ENCODE assay signal across 24 cellular contexts in the genomic region with DNA sequence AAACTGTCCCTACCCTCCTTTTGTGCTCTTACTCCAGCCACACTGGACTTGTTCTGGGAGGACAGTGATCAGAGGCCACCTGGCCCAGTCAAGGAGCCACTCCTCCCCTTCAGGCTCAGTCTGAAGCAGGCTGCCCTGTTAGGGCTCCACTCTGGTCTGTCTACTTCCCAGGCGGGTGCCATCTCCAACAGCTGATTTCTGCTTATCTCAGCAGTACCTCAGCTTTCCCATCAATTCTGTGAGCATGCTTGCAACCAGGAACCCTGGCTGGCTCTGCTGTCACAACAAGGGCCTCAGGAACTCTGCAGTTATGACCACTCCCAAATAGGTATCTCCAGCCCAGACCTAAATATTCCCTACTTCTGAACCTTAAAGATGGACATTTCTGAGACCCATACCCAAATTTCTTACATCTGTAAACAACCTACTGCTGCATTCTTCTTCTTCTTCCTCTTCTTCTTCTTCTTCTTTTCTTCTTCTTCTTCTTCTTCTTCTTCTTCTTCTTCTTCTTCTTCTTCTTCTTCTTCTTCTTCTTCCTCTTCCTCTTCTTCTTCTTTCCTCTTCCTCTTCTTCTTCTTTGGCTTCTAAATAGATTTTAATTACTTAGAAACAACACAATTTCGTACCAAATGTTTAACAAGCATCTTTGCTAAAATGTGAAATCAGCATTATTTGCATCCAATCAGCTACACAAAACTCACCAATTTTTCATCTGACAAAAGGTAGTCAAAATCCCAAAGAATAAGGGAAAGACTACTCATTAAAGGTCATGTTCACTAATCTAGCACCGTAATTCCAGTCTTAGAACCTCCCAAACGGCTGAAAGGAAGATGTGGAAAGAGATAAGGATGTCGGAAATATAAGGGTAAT. TPM values are rescaled to one million over a fixed set of nuclear protein-coding genes. Genes with fewer than 3 reads are reported as not detected.
DNase-seq lines count a peak whose midpoint lies in the region; ATAC-seq, FAIRE-seq and TF ChIP-seq lines count a peak whose summit lies in the region.
"Had no signal": no experiment of that assay in that cellular context is flagged by ENCODE, and none has a peak within 500 bp of the region (broad histone marks: within the 10 kb centered on the region; RNA-seq: fewer than 3 reads in every experiment).

No MANE protein-coding gene starts in this region.

- CTCF ChIA-PET in A549 (lab: Yijun Ruan, JAX) = interaction anchor here (1.0 to 3.2 kb wide), 7 partner anchors 8 to 42 kb away, joined by 3 to 26 read pairs (median 8); a partner anchor contains a TSS

- H3K36me3 Mint-ChIP-seq in CD14-positive monocyte (peaks cover 0 to 7% of the 10 kb centered on the region in 2 donors), nephron progenitor cell (ENCODE audit: low read depth) (peaks cover 3% of the 10 kb centered on the region)
- H3K36me3 Mint-ChIP-seq in dendritic cell treated with granulocyte-macrophage colony-stimulating factor and Interleukin-4, amounts not matched to agents 40 ng/mL and 50 ng/mL, for 4 days (ENCODE audit: low read depth) = no peaks in the 10 kb centered on the region
- H3K36me3 Mint-ChIP-seq: CD8-positive, alpha-beta T cell had no signal

- no peak for TF ChIP-seq RAD21 in A549 (conservative IDR thresholded peaks at IDR 0.05 in 1 of 2, IDR thresholded peaks at IDR 0.05 in 1 of 2)

- H3K4me1 ChIP-seq in A549 = no peaks in the 10 kb centered on the region
- H3K4me1 ChIP-seq in breast epithelium = no peaks in the 10 kb centered on the region
- H3K4me1 ChIP-seq in colonic mucosa = peaks cover 11% of the 10 kb centered on the region

- H3K9me3 ChIP-seq in A549 (no peaks in the 10 kb centered on the region), breast epithelium (no peaks in the 10 kb centered on the region), colonic mucosa (no peaks in the 10 kb centered on the region)

- DNase-seq in A549 (ENCODE audit: low read depth in 1 of 2, low spot score in 1 of 2) (no peak), CD14-positive monocyte (ENCODE audit: low spot score) (no peak), nephron progenitor cell (no peak), breast epithelium (ENCODE audit: low spot score in 2 of 2) (no peak), colonic mucosa (no peak), NCI-H1417 (lab: John Stamatoyannopoulos, UW) (no peak)
- DNase-seq: ACHN; Calu3; CD8-positive, alpha-beta T cell; DMS153; GOT3; MV-4-11; NCI-H1417 treated with DMSO at 0.1 percent for 48 hours; NCI-H187; NCI-H446; NCI-H526; Right ventricle myocardium superior had no signal

- intact Hi-C loops in CD14-positive monocyte (cut with micrococcal nuclease) = no loop called here
- intact Hi-C loops in dendritic cell treated with granulocyte-macrophage colony-stimulating factor and Interleukin-4, amounts not matched to agents 40 ng/mL and 50 ng/mL, for 4 days (cut with micrococcal nuclease) = no loop called here
- intact Hi-C loops in breast epithelium (cut with DNase I; ENCODE audit: low total_unique reads) = no loop called here
- intact Hi-C loops in colonic mucosa (cut with DNase I) = no loop called here

- H3K36me3 ChIP-seq in breast epithelium = no peaks in the 10 kb centered on the region
- H3K36me3 ChIP-seq in colonic mucosa = no peaks in the 10 kb centered on the region

- H3K9me3 Mint-ChIP-seq in CD14-positive monocyte (peaks cover 0 to 11% (median 4%) of the 10 kb centered on the region in 7 donors), nephron progenitor cell (no peaks in the 10 kb centered on the region)
- H3K9me3 Mint-ChIP-seq in dendritic cell treated with granulocyte-macrophage colony-stimulating factor and Interleukin-4, amounts not matched to agents 40 ng/mL and 50 ng/mL, for 4 days = no peaks in the 10 kb centered on the region
- H3K9me3 Mint-ChIP-seq: CD8-positive, alpha-beta T cell had no signal

- FAIRE-seq in A549 (lab: Jason Lieb, UNC) = no peak
- FAIRE-seq: G401.6, GM12892, GM18507 had no signal

- POLR2A ChIA-PET in A549 (lab: Yijun Ruan, JAX) = interaction anchor here (1.6 kb wide), 1 partner anchor 13 kb away, joined by 9 read pairs; a partner anchor contains a TSS

- H3K4me2 ChIP-seq in A549 = no peak overlapping the region

- TF ChIP-seq POLR2A in A549 (IDR thresholded peaks at IDR 0.05; ENCODE audit: low read length) = no peak
- no peak for TF ChIP-seq POLR2A in breast epithelium (IDR thresholded peaks at IDR 0.05)

- H3K4me3 ChIP-seq in A549 (no peak overlapping the region), breast epithelium (no peak overlapping the region), colonic mucosa (no peak overlapping the region)
- H3K4me3 ChIP-seq: BLaER1 treated with 17β-estradiol and CSF1 and Interleukin-3, amounts not matched to agents 10 nM and 100 nM had no signal

- TF ChIP-seq EP300 in A549 (IDR thresholded peaks at IDR 0.05) = no peak

- no peak overlapping the region for H3K27ac ChIP-seq in A549
- H3K27ac ChIP-seq in breast epithelium = no peak overlapping the region
- no peak overlapping the region for H3K27ac ChIP-seq in colonic mucosa
- H3K27ac ChIP-seq: BLaER1 treated with 17β-estradiol and CSF1 and Interleukin-3, amounts not matched to agents 10 nM and 100 nM had no signal

- H3K27me3 Mint-ChIP-seq in CD14-positive monocyte (ENCODE audit: low read depth in 3 of 3) (peaks cover 0 to 4% (median 2%) of the 10 kb centered on the region in 3 donors), nephron progenitor cell (ENCODE audit: low read depth, poor library complexity) (peaks cover 17% of the 10 kb centered on the region)
- no peaks in the 10 kb centered on the region for H3K27me3 Mint-ChIP-seq in dendritic cell treated with granulocyte-macrophage colony-stimulating factor and Interleukin-4, amounts not matched to agents 40 ng/mL and 50 ng/mL, for 4 days

- no peak for ATAC-seq in A549
- ATAC-seq: CD8-positive, alpha-beta T cell; HCT116 had no signal

- no peak overlapping the region for H3K9ac ChIP-seq in colonic mucosa (ENCODE audit: low read depth in 2 of 2, low read length in 2 of 2)
- H3K9ac ChIP-seq: BLaER1 treated with 17β-estradiol and CSF1 and Interleukin-3, amounts not matched to agents 10 nM and 100 nM had no signal

- H3K27me3 ChIP-seq in breast epithelium (no peaks in the 10 kb centered on the region), colonic mucosa (no peaks in the 10 kb centered on the region)
- H3K27me3 ChIP-seq: BLaER1 treated with 17β-estradiol and CSF1 and Interleukin-3, amounts not matched to agents 10 nM and 100 nM had no signal

- H3K27ac Mint-ChIP-seq in CD14-positive monocyte = peak overlapping the region; percentile 28 to 86 (median 65)
- peak overlapping the region; percentile 5 for H3K27ac Mint-ChIP-seq in dendritic cell treated with granulocyte-macrophage colony-stimulating factor and Interleukin-4, amounts not matched to agents 40 ng/mL and 50 ng/mL, for 4 days
- H3K27ac Mint-ChIP-seq in nephron progenitor cell = peak overlapping the region; percentile 62
- H3K27ac Mint-ChIP-seq: CD8-positive, alpha-beta T cell had no signal

- H3K4me3 Mint-ChIP-seq in CD14-positive monocyte (no peak overlapping the region), nephron progenitor cell (no peak overlapping the region)
- no peak overlapping the region for H3K4me3 Mint-ChIP-seq in dendritic cell treated with granulocyte-macrophage colony-stimulating factor and Interleukin-4, amounts not matched to agents 40 ng/mL and 50 ng/mL, for 4 days
- H3K4me3 Mint-ChIP-seq: CD8-positive, alpha-beta T cell had no signal

- 55% methylated on average over 5 of the region's 5 CpGs for WGBS in A549 (ENCODE audit: missing lambda C conversion rate)

- TF ChIP-seq CTCF in A549 (IDR thresholded peaks at IDR 0.05) (no peak), CD14-positive monocyte (IDR thresholded peaks at IDR 0.05) (no peak), nephron progenitor cell (IDR thresholded peaks at IDR 0.05) (no peak), breast epithelium (IDR thresholded peaks at IDR 0.05) (no peak), colonic mucosa (IDR thresholded peaks at IDR 0.05) (no peak)

- H3K4me1 Mint-ChIP-seq in CD14-positive monocyte = peaks cover 31% of the 10 kb centered on the region
- peaks cover 28% of the 10 kb centered on the region for H3K4me1 Mint-ChIP-seq in dendritic cell treated with granulocyte-macrophage colony-stimulating factor and Interleukin-4, amounts not matched to agents 40 ng/mL and 50 ng/mL, for 4 days (ENCODE audit: low read depth)
- peaks cover 30% of the 10 kb centered on the region for H3K4me1 Mint-ChIP-seq in nephron progenitor cell

TF ChIP-seq in A549, 52 proteins besides CTCF, POLR2A, EP300 and RAD21:
- TF ChIP-seq JUNB (IDR thresholded peaks at IDR 0.05) (no peak), MAFK (IDR thresholded peaks at IDR 0.05; ENCODE audit: partially characterized antibody) (peak; percentile 59)

RNA-seq across cellular contexts. Expression of a gene that starts 13.6 kb away (rescaled TPM):
- polyA plus RNA-seq in A549 (2011; rRNA removed) (4.1 and 4.6 TPM in 2 replicates), A549 (2017; fragmentation: RNase III; extraction: RNeasy Plus Mini Kit Qiagen cat#74134 plus additional on column Dnase treatment) (3.2 to 4.2 TPM (median 3.6 TPM) in 3 replicates), CD14-positive monocyte (10 to 100 TPM; 12.2 to 13.0 TPM)
- polyA plus RNA-seq in A549 (2012; cell fraction: cytosol; rRNA removed) = 2.1 and 3.2 TPM in 2 replicates
- polyA plus RNA-seq in A549 (2012; cell fraction: nucleus; rRNA removed) = 8.2 and 10.1 TPM in 2 replicates
- 5.6 and 6.8 TPM in 2 replicates for polyA minus RNA-seq in A549 (2011; rRNA and poly(A)+ RNA removed)
- total RNA-seq in breast epithelium (1 to 10 TPM; 1.3 to 4.5 (median 2.3) TPM), colonic mucosa (1 to 10 TPM; 1.3 to 8.3 TPM)

RNA-seq across cellular contexts. Expression of a gene that starts 23.1 kb away (rescaled TPM):
- not detected in 2 replicates for polyA plus RNA-seq in A549 (2011; rRNA removed)
- 0.07 and 0.09 TPM in 2 replicates for polyA plus RNA-seq in A549 (2012; cell fraction: cytosol; rRNA removed)
- 0.42 and 0.56 TPM in 2 replicates for polyA plus RNA-seq in A549 (2012; cell fraction: nucleus; rRNA removed)
- polyA plus RNA-seq in A549 (2017; fragmentation: RNase III; extraction: RNeasy Plus Mini Kit Qiagen cat#74134 plus additional on column Dnase treatment) = 0.09 to 0.28 TPM (median 0.20 TPM) in 3 replicates
- polyA minus RNA-seq in A549 (2011; rRNA and poly(A)+ RNA removed) = 0.39 TPM in 1 of 2 replicates, not detected in the other
- polyA plus RNA-seq in CD14-positive monocyte = not detected
- 100 to 1,000 TPM in 1 of 3 donors, 10 to 100 TPM in 1, 1 to 10 TPM in 1; 9.0 to 102 (median 71.4) TPM for total RNA-seq in breast epithelium
- total RNA-seq in colonic mucosa = 10 to 100 TPM in 1 of 2 donors, 1 to 10 TPM in 1; 2.3 to 14.3 TPM
- total RNA-seq: CD8-positive, alpha-beta T cell; HT1080 had no signal

RNA-seq across cellular contexts. Expression of a gene that starts 53.0 kb away (rescaled TPM):
- 45.0 and 64.9 TPM in 2 replicates for polyA plus RNA-seq in A549 (2011; rRNA removed)
- polyA plus RNA-seq in A549 (2012; cell fraction: cytosol; rRNA removed) = 26.4 and 29.2 TPM in 2 replicates
- polyA plus RNA-seq in A549 (2012; cell fraction: nucleus; rRNA removed) = 49.6 and 58.3 TPM in 2 replicates
- polyA plus RNA-seq in A549 (2017; fragmentation: RNase III; extraction: RNeasy Plus Mini Kit Qiagen cat#74134 plus additional on column Dnase treatment) = 35.1 to 40.3 TPM (median 36.4 TPM) in 3 replicates
- 53.0 and 67.7 TPM in 2 replicates for polyA minus RNA-seq in A549 (2011; rRNA and poly(A)+ RNA removed)
- under 1 TPM; 0.45 to 0.99 TPM for polyA plus RNA-seq in CD14-positive monocyte
- 10 to 100 TPM; 21.8 to 34.8 (median 26.2) TPM for total RNA-seq in breast epithelium
- 10 to 100 TPM; 53.7 to 79.6 TPM for total RNA-seq in colonic mucosa
- total RNA-seq: CD8-positive, alpha-beta T cell had no signal

Comparison
In these comparisons a context has a peak if more than half of its experiments do, and no peak if none do; other contexts are left out.
1. H3K27ac Mint-ChIP-seq: peak in every context shown above with its lines; median percentile 65 in CD14-positive monocyte; 62 in nephron progenitor cell; 5 in dendritic cell treated with granulocyte-macrophage colony-stimulating factor and Interleukin-4, amounts not matched to agents 40 ng/mL and 50 ng/mL, for 4 days.